In the genomic region with DNA sequence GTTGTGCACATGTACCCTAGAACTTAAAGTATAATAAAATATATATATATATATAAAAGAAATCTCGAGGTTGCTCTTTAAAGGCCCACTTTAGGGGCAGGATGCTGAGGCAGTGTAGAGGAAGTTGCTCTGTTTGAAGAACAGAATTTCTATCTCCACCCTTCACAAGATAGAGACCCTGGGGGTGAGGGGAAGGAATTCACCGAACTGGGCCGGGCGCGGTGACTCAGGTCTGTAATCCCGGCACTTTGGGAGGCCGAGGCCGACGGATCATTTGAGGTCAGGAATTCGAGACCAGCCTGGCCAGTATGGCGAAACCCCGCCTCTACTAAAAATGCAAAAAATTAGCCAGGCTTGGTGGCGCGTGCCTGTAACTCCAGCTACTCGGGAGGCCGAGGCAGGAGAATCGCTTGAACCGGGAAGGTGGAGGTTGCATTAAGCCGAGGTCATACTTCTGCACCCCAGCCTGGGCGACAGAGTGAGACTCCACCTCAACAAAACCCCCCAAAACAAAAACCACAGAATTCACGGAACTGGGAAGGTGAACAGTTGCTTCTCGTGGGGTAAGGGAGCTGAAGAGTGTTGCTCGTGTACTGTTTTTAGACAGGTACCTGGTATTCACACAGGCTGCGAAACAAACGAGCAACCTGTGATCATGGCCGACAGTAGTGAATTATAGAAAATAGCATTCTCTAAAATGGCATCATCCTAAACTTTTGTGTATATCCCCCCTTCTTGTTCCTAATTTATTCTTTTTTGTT, we compare ENCODE assay signal across 13 cellular contexts. TPM values are rescaled to one million over a fixed set of nuclear protein-coding genes. Genes with fewer than 3 reads are reported as not detected.
DNase-seq lines count a peak whose midpoint lies in the region; ATAC-seq, FAIRE-seq and TF ChIP-seq lines count a peak whose summit lies in the region.
"Had no signal": no experiment of that assay in that cellular context is flagged by ENCODE, and none has a peak within 500 bp of the region (broad histone marks: within the 10 kb centered on the region; RNA-seq: fewer than 3 reads in every experiment).

No MANE protein-coding gene starts in this region.

- no peaks in the 10 kb centered on the region for H4K20me1 ChIP-seq in K562 (replicated peaks; ENCODE audit: control insufficient read depth, insufficient read depth, low read length)

- 54% methylated on average over 24 of the region's 26 CpGs for WGBS in K562 (ENCODE audit: insufficient coverage, low coverage, missing lambda C conversion rate)

- BruUV-seq in K562 (replicated peaks; lab: Mats Ljungman, UMichigan) = no TSS peak

- H3K9me1 ChIP-seq in K562 (ENCODE audit: control insufficient read depth, insufficient read depth, low read length) = no peaks in the 10 kb centered on the region

- no peak overlapping the region for H3K9ac ChIP-seq in K562 (ENCODE audit: insufficient read depth in 1 of 2, low read depth in 2 of 2, low read length in 2 of 2)

- TF ChIP-seq POLR2A in GM15510 (IDR thresholded peaks at IDR 0.05; ENCODE audit: borderline replicate concordance, extremely low read depth, insufficient read length) (peak; percentile 33), K562 (conservative IDR thresholded peaks at IDR 0.05) (no peak)

- H3K4me3 ChIP-seq in K562 = no peak overlapping the region
- no peak overlapping the region for H3K4me3 ChIP-seq in MG63

- intact Hi-C loops in K562 (cut with micrococcal nuclease) = no loop called here

- H3K36me3 Mint-ChIP-seq in T-helper 17 cell (ENCODE audit: low read depth) = peaks cover 6% of the 10 kb centered on the region
- no peaks in the 10 kb centered on the region for H3K36me3 Mint-ChIP-seq in progenitor cell of endocrine pancreas (ENCODE audit: insufficient read depth)

- H3K27me3 ChIP-seq in K562 (ENCODE audit: control insufficient read depth in 2 of 2, insufficient read depth in 2 of 2, low read length in 2 of 2) (no peaks in the 10 kb centered on the region), MG63 (no peaks in the 10 kb centered on the region)
- H3K27me3 ChIP-seq: adrenal gland had no signal

- DNase-seq in T-helper 17 cell = no peak
- no peak for DNase-seq in K562 (ENCODE audit: extremely low read depth in 1 of 4, low spot score in 3 of 4)
- DNase-seq in progenitor cell of endocrine pancreas (ENCODE audit: low spot score, unreplicated experiment) = no peak
- no peak for DNase-seq in MG63
- DNase-seq in SKM-1 (lab: John Stamatoyannopoulos, UW; ENCODE audit: unreplicated experiment) = no peak
- no peak for DNase-seq in GM03348 (ENCODE audit: low spot score)
- DNase-seq: adrenal gland, DMS153, GOT3, NCI-H69, T1000 had no signal

- no peak overlapping the region for H3K4me2 ChIP-seq in K562 (ENCODE audit: insufficient read depth, low read length)

- H3K4me1 ChIP-seq in K562 (replicated peaks in 1 of 2; ENCODE audit: control insufficient read depth in 2 of 2, insufficient read depth in 2 of 2, low read length in 2 of 2) = no peaks in the 10 kb centered on the region; a peak in 2 of 5 replicates

- H3K9me3 ChIP-seq in T-helper 17 cell (ENCODE audit: control insufficient read depth, low read length, poor library complexity, severe bottlenecking) (no peaks in the 10 kb centered on the region), K562 (replicated peaks; ENCODE audit: control insufficient read depth, insufficient read depth, low read depth, low read length) (no peaks in the 10 kb centered on the region), MG63 (no peaks in the 10 kb centered on the region)
- H3K9me3 ChIP-seq: adrenal gland had no signal

- no peak for ATAC-seq in T-helper 17 cell
- no peak for ATAC-seq in K562

- CTCF ChIA-PET in K562 (lab: Yijun Ruan, JAX; ENCODE audit: low intra/inter-chr PET ratio) = no interaction called here

- peak overlapping the region; percentile 62; the same call in 1 of the 2 replicates for H2AFZ ChIP-seq in K562 (ENCODE audit: low read depth, low read length)

- H3K36me3 ChIP-seq in K562 (ENCODE audit: control insufficient read depth, insufficient read depth, low read length) = no peaks in the 10 kb centered on the region
- no peaks in the 10 kb centered on the region for H3K36me3 ChIP-seq in MG63
- H3K36me3 ChIP-seq: adrenal gland had no signal

- FAIRE-seq in K562 (lab: Jason Lieb, UNC) = no peak

- TF ChIP-seq RAD21 in K562 (CRISPR knock-in tag; conservative IDR thresholded peaks at IDR 0.05 in 1 of 2, IDR thresholded peaks at IDR 0.05 in 1 of 2) = no peak

- peak overlapping the region; percentile 91 for H3K4me3 Mint-ChIP-seq in T-helper 17 cell
- H3K4me3 Mint-ChIP-seq in progenitor cell of endocrine pancreas (ENCODE audit: low read depth) = peak overlapping the region; percentile 82

- no peaks in the 10 kb centered on the region for H3K79me2 ChIP-seq in K562 (ENCODE audit: control insufficient read depth, insufficient read depth, low read length)

- H3K27me3 Mint-ChIP-seq in T-helper 17 cell (no peaks in the 10 kb centered on the region), progenitor cell of endocrine pancreas (peaks cover 11% of the 10 kb centered on the region)

- no peaks in the 10 kb centered on the region for H3K9me3 Mint-ChIP-seq in progenitor cell of endocrine pancreas (ENCODE audit: low read depth)

- in situ Hi-C loops in K562 (cut with MboI) = no loop called here

- H3K4me1 Mint-ChIP-seq in T-helper 17 cell (peaks cover 35% of the 10 kb centered on the region), progenitor cell of endocrine pancreas (ENCODE audit: low read depth) (peaks cover 1% of the 10 kb centered on the region)

- H3K27ac ChIP-seq in K562 (ENCODE audit: extremely low read depth, low read depth, low read length) = no peak overlapping the region
- H3K27ac ChIP-seq: adrenal gland, epithelial cell of prostate had no signal

- POLR2A ChIA-PET in K562 (lab: Yijun Ruan, JAX) = no interaction called here

- H3K27ac Mint-ChIP-seq in T-helper 17 cell (peak overlapping the region; percentile 98), progenitor cell of endocrine pancreas (no peak overlapping the region)

- TF ChIP-seq EP300 in K562 (IDR thresholded peaks at IDR 0.05; ENCODE audit: low read length) = no peak

- TF ChIP-seq CTCF in K562 (IDR thresholded peaks at IDR 0.05 in 2 of 3, conservative IDR thresholded peaks at IDR 0.05 in 1 of 3; ENCODE audit: insufficient read depth in 2 of 3, low read depth in 1 of 3, low read length in 3 of 3) (no peak), progenitor cell of endocrine pancreas (IDR thresholded peaks at IDR 0.05; ENCODE audit: unreplicated experiment) (no peak)

TF ChIP-seq in K562, 482 proteins besides CTCF, POLR2A, EP300 and RAD21 (continues in another document):
- TF ChIP-seq CBX5 (IDR thresholded peaks at IDR 0.05; ENCODE audit: borderline replicate concordance, low read depth) (no peak), MAZ (CRISPR knock-in tag; conservative IDR thresholded peaks at IDR 0.05 in 1 of 2, IDR thresholded peaks at IDR 0.05 in 1 of 2) (no peak), SRSF3 (IDR thresholded peaks at IDR 0.05; ENCODE audit: insufficient read depth, low read length) (no peak), NCOA2 (IDR thresholded peaks at IDR 0.05; ENCODE audit: partially characterized antibody in 2 of 2) (no peak), ZFP36 (IDR thresholded peaks at IDR 0.05; ENCODE audit: low read depth, low read length, partially characterized antibody) (no peak)
- TF ChIP-seq, protein P1, sequence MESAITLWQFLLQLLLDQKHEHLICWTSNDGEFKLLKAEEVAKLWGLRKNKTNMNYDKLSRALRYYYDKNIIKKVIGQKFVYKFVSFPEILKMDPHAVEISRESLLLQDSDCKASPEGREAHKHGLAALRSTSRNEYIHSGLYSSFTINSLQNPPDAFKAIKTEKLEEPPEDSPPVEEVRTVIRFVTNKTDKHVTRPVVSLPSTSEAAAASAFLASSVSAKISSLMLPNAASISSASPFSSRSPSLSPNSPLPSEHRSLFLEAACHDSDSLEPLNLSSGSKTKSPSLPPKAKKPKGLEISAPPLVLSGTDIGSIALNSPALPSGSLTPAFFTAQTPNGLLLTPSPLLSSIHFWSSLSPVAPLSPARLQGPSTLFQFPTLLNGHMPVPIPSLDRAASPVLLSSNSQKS (CRISPR knock-in tag; IDR thresholded peaks at IDR 0.05) = no peak
- TF ChIP-seq, protein P2, sequence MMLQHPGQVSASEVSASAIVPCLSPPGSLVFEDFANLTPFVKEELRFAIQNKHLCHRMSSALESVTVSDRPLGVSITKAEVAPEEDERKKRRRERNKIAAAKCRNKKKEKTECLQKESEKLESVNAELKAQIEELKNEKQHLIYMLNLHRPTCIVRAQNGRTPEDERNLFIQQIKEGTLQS (IDR thresholded peaks at IDR 0.05) = no peak
- TF ChIP-seq, protein P2 (CRISPR knock-in tag; conservative IDR thresholded peaks at IDR 0.05) = no peak

RNA-seq across cellular contexts. Expression of a gene that starts 6.2 kb away (rescaled TPM):
- total RNA-seq in T-helper 17 cell = 100 to 1,000 TPM; 146 to 182 TPM
- not detected in 2 replicates for total RNA-seq in K562 (2011; cell fraction: chromatin; rRNA removed; ENCODE audit: low replicate concordance)
- not detected in 2 replicates for total RNA-seq in K562 (2011; cell fraction: nucleolus; rRNA removed)
- total RNA-seq in K562 (2011; cell fraction: nucleoplasm; rRNA removed) = not detected in 2 replicates
- total RNA-seq in K562 (2014; rRNA removed) = not detected in 2 replicates
- not detected in 2 replicates for total RNA-seq in K562 (2014; rRNA removed; fragmentation: Illumina TruSeq; extraction: Trizol)
- 0.30 and 0.51 TPM in 2 replicates for total RNA-seq in K562 (2015; rRNA removed; fragmentation: Illumina TruSeq; extraction: Trizol)
- total RNA-seq in K562 (2021) = 0.27 and 0.58 TPM in 2 replicates
- 0.07 TPM in 1 of 2 replicates, not detected in the other for polyA plus RNA-seq in K562 (2011; rRNA removed)
- not detected in 2 replicates for polyA plus RNA-seq in K562 (2011; cell fraction: cytosol; rRNA removed)
- polyA plus RNA-seq in K562 (2011; cell fraction: nucleus; rRNA removed) = not detected in 2 replicates
- 0.10 TPM in 1 of 2 replicates, not detected in the other for polyA plus RNA-seq in K562 (2012)
- not detected in 2 replicates for polyA plus RNA-seq in K562 (2014; fragmentation: Illumina TruSeq; extraction: Trizol)
- polyA plus RNA-seq in K562 (2014; fragmentation: Nextera tagmentation; extraction: Ambion mirVana) = not detected
- 0.05 TPM in 1 of 2 replicates, not detected in the other for polyA plus RNA-seq in K562 (2014; rRNA removed)
- not detected in 2 replicates for polyA minus RNA-seq in K562 (2011; rRNA and poly(A)+ RNA removed)
- polyA minus RNA-seq in K562 (2011; cell fraction: cytosol; rRNA and poly(A)+ RNA removed) = not detected in 2 replicates
- polyA minus RNA-seq in K562 (2011; cell fraction: nucleus; rRNA and poly(A)+ RNA removed) = not detected in 2 replicates
- 4.7 and 5.9 TPM in 2 replicates for total RNA-seq in progenitor cell of endocrine pancreas
- total RNA-seq in MG63 (2014; rRNA removed; shearing (Covaris generic); ENCODE audit: low replicate concordance) = not detected in 2 replicates

Comparison
In these comparisons a context has a peak if more than half of its experiments do, and no peak if none do; other contexts are left out.
1. RNA of a gene that starts 6.2 kb away (total RNA-seq): 146 to 182 TPM in T-helper 17 cell; 4.7 to 5.9 TPM in progenitor cell of endocrine pancreas, 0.27 to 0.58 TPM in K562 and not detected in MG63; every median in the first group is over 10 times any median in the second.